In genomic region chr12:42744539-42745156, GRCh38 we compare ENCODE assay signal across 17 cellular contexts.
DNase-seq lines count a peak whose midpoint lies in the region; ATAC-seq and TF ChIP-seq lines count a peak whose summit lies in the region.
"Had no signal": no experiment of that assay in that cellular context is flagged by ENCODE, and none has a peak within 500 bp of the region (broad histone marks: within the 10 kb centered on the region; RNA-seq: fewer than 3 reads in every experiment).

No MANE protein-coding gene starts in this region.

- no peak overlapping the region for H3K27ac ChIP-seq in endodermal cell (ENCODE audit: low read depth, low read length)

- H3K4me1 ChIP-seq in endodermal cell (ENCODE audit: control insufficient read depth, insufficient read depth, low read length): peaks cover 6% of the 10 kb centered on the region

- H3K9me3 ChIP-seq in endodermal cell (ENCODE audit: control insufficient read depth, low read length): peaks cover 36% of the 10 kb centered on the region

- H3K4me3 ChIP-seq in NB4 (ENCODE audit: low read depth, low read length): no peak overlapping the region
- H3K4me3 ChIP-seq in endodermal cell (ENCODE audit: low read length): peak overlapping the region; percentile 44

- H3K4me1 Mint-ChIP-seq in endodermal cell: peaks cover 28% of the 10 kb centered on the region
- H3K4me1 Mint-ChIP-seq: B cell, immature natural killer cell had no signal

- H3K27ac Mint-ChIP-seq in endodermal cell: no peak overlapping the region
- H3K27ac Mint-ChIP-seq: activated naive CD8-positive, alpha-beta T cell; B cell; immature natural killer cell had no signal

- DNase-seq in COLO829 (ENCODE audit: low spot score) (peak; percentile 35), NB4 (ENCODE audit: low read depth) (peak; percentile 88), endodermal cell (no peak), mucosa of gallbladder (ENCODE audit: low spot score) (peak; percentile 21), DMS79 (lab: John Stamatoyannopoulos, UW) (no peak), A172 (ENCODE audit: low spot score) (no peak)
- DNase-seq: activated CD4-positive, alpha-beta T cell treated with anti-CD3 and anti-CD28 coated beads, Interleukin-2, amount 50 U/mL, for 48 hours; effector CD8-positive, alpha-beta T cell; GOT3; immature natural killer cell; NCI-H226; stimulated activated CD4-positive, alpha-beta T cell treated with anti-CD3 and anti-CD28 coated beads, Interleukin-4, amount 100 ng/mL, for 24 hours had no signal

- no peak overlapping the region for H3K4me3 Mint-ChIP-seq in endodermal cell
- H3K4me3 Mint-ChIP-seq: activated naive CD8-positive, alpha-beta T cell; B cell; immature natural killer cell had no signal

- no peaks in the 10 kb centered on the region for H3K36me3 ChIP-seq in endodermal cell (ENCODE audit: control insufficient read depth, insufficient read depth, low read length)

- H3K36me3 Mint-ChIP-seq in endodermal cell (ENCODE audit: low read depth): peaks cover 11% of the 10 kb centered on the region
- H3K36me3 Mint-ChIP-seq: activated naive CD8-positive, alpha-beta T cell; immature natural killer cell had no signal

- no peaks in the 10 kb centered on the region for H3K27me3 Mint-ChIP-seq in endodermal cell (ENCODE audit: insufficient read depth)

- no peak for TF ChIP-seq POLR2A in NB4 (IDR thresholded peaks at IDR 0.05; ENCODE audit: extremely low read depth, insufficient read length)

- H3K27me3 ChIP-seq in endodermal cell (ENCODE audit: control insufficient read depth, insufficient read depth, low read length, poor library complexity, severe bottlenecking): no peaks in the 10 kb centered on the region

- ATAC-seq in GM19328 (IDR thresholded peaks at IDR 0.05; ENCODE audit: unreplicated experiment): no peak
- no peak for ATAC-seq in HG02852 (IDR thresholded peaks at IDR 0.05; ENCODE audit: unreplicated experiment)
- ATAC-seq: SK-N-SH treated with all-trans-retinoic acid at 6 μM for 48 hours had no signal

- peaks cover 33% of the 10 kb centered on the region for H3K9me3 Mint-ChIP-seq in endodermal cell

- WGBS in endodermal cell (ENCODE audit: insufficient coverage in 1 of 2, insufficient read length in 1 of 2), 2 experiments: 74 to 95% methylated on average over 3 of the region's 3 CpGs

- no peak for TF ChIP-seq CTCF in NB4 (IDR thresholded peaks at IDR 0.05; ENCODE audit: low read depth, low read length)
- TF ChIP-seq CTCF in endodermal cell (conservative IDR thresholded peaks at IDR 0.05): no peak

- H3K9ac ChIP-seq in endodermal cell (ENCODE audit: extremely low read depth, low read length, poor library complexity, severe bottlenecking): no peak overlapping the region

Comparison
In these comparisons a context has a peak if more than half of its experiments do, and no peak if none do; other contexts are left out.
1. DNase-seq: peak in COLO829 (single experiment), NB4 (single experiment) and mucosa of gallbladder (single experiment); none in endodermal cell (single experiment), DMS79 (single experiment) and A172 (single experiment).